ENCODE assay signal across 11 cellular contexts in the genomic region with DNA sequence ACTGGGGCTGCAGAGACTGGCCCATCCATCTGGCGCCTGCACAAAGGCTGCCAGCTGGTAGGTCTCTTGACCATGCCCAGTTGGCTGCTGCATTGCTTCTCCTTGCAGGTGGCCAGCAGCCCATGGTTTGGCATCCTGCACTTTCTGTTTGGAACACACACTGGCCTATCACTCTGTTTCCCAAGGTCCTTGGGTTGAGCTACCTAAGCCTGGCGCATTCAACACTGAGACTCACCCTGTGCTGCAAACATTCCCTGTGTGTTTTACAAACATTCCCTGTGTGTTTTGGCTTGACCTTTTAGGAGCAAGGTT. TPM values are rescaled to one million over a fixed set of nuclear protein-coding genes. Genes with fewer than 3 reads are reported as not detected.
DNase-seq lines count a peak whose midpoint lies in the region; ATAC-seq and TF ChIP-seq lines count a peak whose summit lies in the region.
"Had no signal": no experiment of that assay in that cellular context is flagged by ENCODE, and none has a peak within 500 bp of the region (broad histone marks: within the 10 kb centered on the region; RNA-seq: fewer than 3 reads in every experiment).

No MANE protein-coding gene starts in this region.

- no peaks in the 10 kb centered on the region for H3K9me3 ChIP-seq in CD4-positive, alpha-beta memory T cell (ENCODE audit: control insufficient read depth in 1 of 2, low read length in 2 of 2)
- no peaks in the 10 kb centered on the region for H3K9me3 ChIP-seq in trophoblast cell (ENCODE audit: insufficient read depth, low read depth, low read length)

- peaks cover 38% of the 10 kb centered on the region for H3K36me3 ChIP-seq in CD4-positive, alpha-beta memory T cell (ENCODE audit: insufficient read depth, low read length)
- peaks cover 19 to 30% of the 10 kb centered on the region in 2 experiments for H3K36me3 ChIP-seq in trophoblast cell (ENCODE audit: control insufficient read depth in 1 of 2, insufficient read depth in 2 of 2, low read length in 2 of 2)

- H3K79me1 ChIP-seq in trophoblast cell (ENCODE audit: low read length): no peaks in the 10 kb centered on the region

- no peak overlapping the region for H3K9ac ChIP-seq in trophoblast cell (ENCODE audit: low read length)

- H3K4me3 Mint-ChIP-seq in CD4-positive, alpha-beta memory T cell: peak overlapping the region in 3 of 8 donors; percentile 6 to 76 (median 42)
- H3K4me3 Mint-ChIP-seq: CD14-positive monocyte had no signal

- H3K23ac ChIP-seq in trophoblast cell (ENCODE audit: low read length): no peak overlapping the region

- ATAC-seq in HG03342 (IDR thresholded peaks at IDR 0.05; ENCODE audit: unreplicated experiment): no peak
- ATAC-seq: activated CD4-positive, CD25-positive, alpha-beta regulatory T cell treated with anti-CD3 and anti-CD28 coated beads, Interleukin-2, amount 50 U/mL, for 24 hours had no signal

- no peak overlapping the region for H3K27ac ChIP-seq in CD4-positive, alpha-beta memory T cell (ENCODE audit: low read depth, low read length)
- H3K27ac ChIP-seq in epithelial cell of prostate (peak overlapping the region; percentile 85), trophoblast cell (ENCODE audit: low read depth, low read length) (no peak overlapping the region)

- H2AK5ac ChIP-seq in trophoblast cell (ENCODE audit: low read length): no peak overlapping the region

- DNase-seq in CD4-positive, alpha-beta memory T cell: no peak
- peak; percentile 10 for DNase-seq in NCI-H774 (lab: John Stamatoyannopoulos, UW)
- no peak for DNase-seq in epithelial cell of prostate (ENCODE audit: low read depth, low spot score)
- no peak for DNase-seq in trophoblast cell
- DNase-seq in DMS153 (lab: John Stamatoyannopoulos, UW): no peak
- DNase-seq in NCI-H748 (lab: John Stamatoyannopoulos, UW; ENCODE audit: unreplicated experiment): no peak
- no peak for DNase-seq in GM13976 (ENCODE audit: low spot score)
- DNase-seq: NCI-H1694 had no signal

- peaks cover 50% of the 10 kb centered on the region for H3K4me1 ChIP-seq in CD4-positive, alpha-beta memory T cell (ENCODE audit: insufficient read depth, low read length)
- H3K4me1 ChIP-seq in trophoblast cell (ENCODE audit: control insufficient read depth in 1 of 2, insufficient read depth in 2 of 2, low read length in 2 of 2): peaks cover 14 to 18% of the 10 kb centered on the region in 2 experiments

- H4K12ac ChIP-seq in trophoblast cell (ENCODE audit: low read depth, low read length): no peak overlapping the region

- POLR2A ChIA-PET in CD4-positive, alpha-beta memory T cell (lab: Charles Lee; ENCODE audit: partially characterized antibody): interaction anchor here (1.3 to 5.5 kb wide), 2 partner anchors 24 to 42 kb away, joined by 5 to 46 read pairs; no protein-coding TSS in a partner anchor

- CTCF ChIA-PET in CD4-positive, alpha-beta memory T cell (lab: Charles Lee; ENCODE audit: partially characterized antibody): interaction anchor here (0.9 kb wide), 1 partner anchor 39 kb away, joined by 3 read pairs; no protein-coding TSS in a partner anchor

- peaks cover 20 to 55% of the 10 kb centered on the region in 2 donors for H3K36me3 Mint-ChIP-seq in CD4-positive, alpha-beta memory T cell

- intact Hi-C loops in CD4-positive, alpha-beta memory T cell (cut with micrococcal nuclease): no loop called here

- peak overlapping the region; percentile 10 for H3K4ac ChIP-seq in trophoblast cell (ENCODE audit: low read depth, low read length)

- H2AFZ ChIP-seq in trophoblast cell (ENCODE audit: insufficient read depth, low read length, poor library complexity): no peak overlapping the region

- H2BK120ac ChIP-seq in trophoblast cell (ENCODE audit: insufficient read depth, low read length, poor library complexity): no peak overlapping the region

- no peak overlapping the region for H3K4me3 ChIP-seq in CD4-positive, alpha-beta memory T cell (ENCODE audit: low read length in 2 of 2)
- no peak overlapping the region for H3K4me3 ChIP-seq in trophoblast cell (ENCODE audit: low read depth, low read length)

- H2BK12ac ChIP-seq in trophoblast cell (ENCODE audit: low read length): no peak overlapping the region

- H3K27ac Mint-ChIP-seq in CD4-positive, alpha-beta memory T cell: peak overlapping the region in 6 of 7 donors; percentile 75 to 95 (median 84)

- H2BK5ac ChIP-seq in trophoblast cell (ENCODE audit: low read depth, low read length, poor library complexity): no peak overlapping the region

- H3K4me1 Mint-ChIP-seq in CD4-positive, alpha-beta memory T cell: peaks cover 39 to 80% (median 56%) of the 10 kb centered on the region in 4 donors

- TF ChIP-seq CTCF in GM13976 (IDR thresholded peaks at IDR 0.05; ENCODE audit: borderline replicate concordance, control extremely low read depth, extremely low read depth, insufficient read depth, missing control alignments): no peak

- no peaks in the 10 kb centered on the region for H3K9me3 Mint-ChIP-seq in CD4-positive, alpha-beta memory T cell
- H3K9me3 Mint-ChIP-seq: CD14-positive monocyte had no signal

- H4K8ac ChIP-seq in trophoblast cell (ENCODE audit: low read depth, low read length): no peak overlapping the region

- in situ Hi-C loops in GM13976 (cut with MboI; ENCODE audit: low sequenced_read_pairs, unreplicated experiment): no loop called here

- H3K18ac ChIP-seq in trophoblast cell (ENCODE audit: low read length): no peak overlapping the region

- no peak overlapping the region for H3K14ac ChIP-seq in trophoblast cell (ENCODE audit: low read length)

- no peaks in the 10 kb centered on the region for H3K27me3 ChIP-seq in CD4-positive, alpha-beta memory T cell (ENCODE audit: insufficient read depth, low read length)
- no peaks in the 10 kb centered on the region for H3K27me3 ChIP-seq in trophoblast cell (ENCODE audit: insufficient read depth, low read length)

- H3K27me3 Mint-ChIP-seq in CD4-positive, alpha-beta memory T cell: no peaks in the 10 kb centered on the region

- no peak overlapping the region for H3K4me2 ChIP-seq in trophoblast cell (ENCODE audit: low read length)

- H3K79me2 ChIP-seq in trophoblast cell (ENCODE audit: control insufficient read depth, insufficient read depth, low read length, poor library complexity): peaks cover 4% of the 10 kb centered on the region

- no CpG with 5 or more reads among the region's 2 CpGs for WGBS in trophoblast cell (ENCODE audit: extremely low coverage, insufficient coverage, insufficient read length)

- H4K91ac ChIP-seq in trophoblast cell (ENCODE audit: low read depth, low read length): no peak overlapping the region

RNA-seq across cellular contexts. Expression of gene TACR2, which starts 55.5 kb away (rescaled TPM):
- under 1 TPM in 1 of 2 experiments, not detected in 1; 0.19 TPM for total RNA-seq in CD4-positive, alpha-beta memory T cell
- under 1 TPM in 1 of 2 donors, not detected in 1; 0.17 TPM for polyA plus RNA-seq in CD4-positive, alpha-beta memory T cell
- polyA plus RNA-seq in trophoblast cell (2013): 0.07 and 0.10 TPM in 2 replicates
